ENCODE assay signal across 1 cellular context in the genomic region with DNA sequence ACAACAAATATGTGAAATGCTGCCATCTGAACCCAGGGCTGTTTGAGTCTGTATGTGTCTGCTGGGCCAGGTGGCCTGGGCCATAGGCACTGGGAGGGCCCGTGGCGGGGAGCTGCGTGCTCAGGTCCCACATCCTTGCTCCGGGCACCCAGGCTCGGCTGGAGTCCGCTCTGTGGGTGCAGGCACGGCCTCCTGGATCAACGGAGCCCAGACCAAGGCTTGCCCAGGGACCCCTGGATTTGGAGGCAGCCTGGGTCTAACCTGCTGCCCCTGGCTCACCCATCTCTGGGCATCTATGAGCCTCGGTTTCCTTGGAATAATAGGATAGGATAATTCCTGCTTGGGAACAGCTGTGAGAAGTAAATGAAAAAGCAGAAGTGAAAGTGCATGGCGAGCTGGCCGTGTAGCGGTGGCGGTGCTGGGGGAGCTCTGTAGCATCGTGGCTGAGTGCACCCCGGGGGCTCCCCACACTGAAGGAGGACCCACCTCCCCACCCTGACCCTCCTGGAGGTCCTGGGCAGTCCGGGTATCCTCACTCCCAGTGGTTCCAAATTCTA.
A peak's percentile ranks its signal among the peaks of the same experiment; 100 is the strongest.
TF ChIP-seq lines count a peak whose summit lies in the region.

No MANE protein-coding gene starts in this region.

TF ChIP-seq in GM12878, 131 proteins besides CTCF, POLR2A, EP300 and RAD21 (continued from another document):
- TF ChIP-seq E2F8 (IDR thresholded peaks at IDR 0.05; ENCODE audit: low read depth, partially characterized antibody) (no peak), HDAC2 (IDR thresholded peaks at IDR 0.05) (no peak), SIN3A (IDR thresholded peaks at IDR 0.05; ENCODE audit: low read depth, low read length) (no peak), ZNF274 (IDR thresholded peaks at IDR 0.05; ENCODE audit: insufficient read depth, insufficient read length) (no peak), PML (IDR thresholded peaks at IDR 0.05; ENCODE audit: low read length) (no peak), LARP7 (IDR thresholded peaks at IDR 0.05) (no peak), ZZZ3 (IDR thresholded peaks at IDR 0.05; ENCODE audit: control insufficient read depth, insufficient read length, low read depth) (no peak), GATAD2B (conservative IDR thresholded peaks at IDR 0.05; ENCODE audit: low read depth) (peak; percentile 62; the same call in 1 of the 2 replicates), TARDBP (IDR thresholded peaks at IDR 0.05; ENCODE audit: borderline replicate concordance) (no peak), MTA2 (IDR thresholded peaks at IDR 0.05; ENCODE audit: low read depth) (0 out of 2 replicates have a peak, but pooled peaks have one; percentile 51), YBX1 (IDR thresholded peaks at IDR 0.05) (no peak), CHD4 (IDR thresholded peaks at IDR 0.05) (no peak), DPF2 (IDR thresholded peaks at IDR 0.05) (peak; percentile 70), SUZ12 (IDR thresholded peaks at IDR 0.05; ENCODE audit: unreplicated experiment) (no peak), STAT1 (conservative IDR thresholded peaks at IDR 0.05) (no peak), USF2 (IDR thresholded peaks at IDR 0.05; ENCODE audit: borderline replicate concordance, low read depth, low read length) (no peak), ETV6 (conservative IDR thresholded peaks at IDR 0.05 in 1 of 2, IDR thresholded peaks at IDR 0.05 in 1 of 2; ENCODE audit: borderline replicate concordance in 1 of 2, low read depth in 1 of 2) (no peak), EZH2 (IDR thresholded peaks at IDR 0.05; ENCODE audit: borderline replicate concordance, control insufficient read depth, low read depth, low read length) (no peak), STAT3 (IDR thresholded peaks at IDR 0.05; ENCODE audit: low read depth, low read length) (no peak), ZSCAN29 (IDR thresholded peaks at IDR 0.05) (no peak), BCL11A (IDR thresholded peaks at IDR 0.05; ENCODE audit: low read depth, low read length) (no peak), GABPA (IDR thresholded peaks at IDR 0.05; ENCODE audit: low read depth) (no peak), RAD51 (IDR thresholded peaks at IDR 0.05) (no peak), ZNF217 (IDR thresholded peaks at IDR 0.05) (no peak), KLF5 (IDR thresholded peaks at IDR 0.05; ENCODE audit: partially characterized antibody) (no peak), SMAD5 (IDR thresholded peaks at IDR 0.05; ENCODE audit: low read depth) (no peak), BCL3 (IDR thresholded peaks at IDR 0.05; ENCODE audit: borderline replicate concordance, insufficient read depth, low read depth, low read length, poor library complexity, severe bottlenecking) (no peak), KAT2A (conservative IDR thresholded peaks at IDR 0.05; ENCODE audit: control insufficient read depth, low read depth, low read length) (no peak), SUPT20H (IDR thresholded peaks at IDR 0.05; ENCODE audit: borderline replicate concordance, control insufficient read depth, low read depth, low read length) (no peak), NR2F1 (conservative IDR thresholded peaks at IDR 0.05) (no peak)
- TF ChIP-seq, protein P1, sequence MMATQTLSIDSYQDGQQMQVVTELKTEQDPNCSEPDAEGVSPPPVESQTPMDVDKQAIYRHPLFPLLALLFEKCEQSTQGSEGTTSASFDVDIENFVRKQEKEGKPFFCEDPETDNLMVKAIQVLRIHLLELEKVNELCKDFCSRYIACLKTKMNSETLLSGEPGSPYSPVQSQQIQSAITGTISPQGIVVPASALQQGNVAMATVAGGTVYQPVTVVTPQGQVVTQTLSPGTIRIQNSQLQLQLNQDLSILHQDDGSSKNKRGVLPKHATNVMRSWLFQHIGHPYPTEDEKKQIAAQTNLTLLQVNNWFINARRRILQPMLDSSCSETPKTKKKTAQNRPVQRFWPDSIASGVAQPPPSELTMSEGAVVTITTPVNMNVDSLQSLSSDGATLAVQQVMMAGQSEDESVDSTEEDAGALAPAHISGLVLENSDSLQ (IDR thresholded peaks at IDR 0.05), result no peak
- TF ChIP-seq, protein P2, sequence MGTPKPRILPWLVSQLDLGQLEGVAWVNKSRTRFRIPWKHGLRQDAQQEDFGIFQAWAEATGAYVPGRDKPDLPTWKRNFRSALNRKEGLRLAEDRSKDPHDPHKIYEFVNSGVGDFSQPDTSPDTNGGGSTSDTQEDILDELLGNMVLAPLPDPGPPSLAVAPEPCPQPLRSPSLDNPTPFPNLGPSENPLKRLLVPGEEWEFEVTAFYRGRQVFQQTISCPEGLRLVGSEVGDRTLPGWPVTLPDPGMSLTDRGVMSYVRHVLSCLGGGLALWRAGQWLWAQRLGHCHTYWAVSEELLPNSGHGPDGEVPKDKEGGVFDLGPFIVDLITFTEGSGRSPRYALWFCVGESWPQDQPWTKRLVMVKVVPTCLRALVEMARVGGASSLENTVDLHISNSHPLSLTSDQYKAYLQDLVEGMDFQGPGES (IDR thresholded peaks at IDR 0.05), result no peak
- TF ChIP-seq, protein P3, sequence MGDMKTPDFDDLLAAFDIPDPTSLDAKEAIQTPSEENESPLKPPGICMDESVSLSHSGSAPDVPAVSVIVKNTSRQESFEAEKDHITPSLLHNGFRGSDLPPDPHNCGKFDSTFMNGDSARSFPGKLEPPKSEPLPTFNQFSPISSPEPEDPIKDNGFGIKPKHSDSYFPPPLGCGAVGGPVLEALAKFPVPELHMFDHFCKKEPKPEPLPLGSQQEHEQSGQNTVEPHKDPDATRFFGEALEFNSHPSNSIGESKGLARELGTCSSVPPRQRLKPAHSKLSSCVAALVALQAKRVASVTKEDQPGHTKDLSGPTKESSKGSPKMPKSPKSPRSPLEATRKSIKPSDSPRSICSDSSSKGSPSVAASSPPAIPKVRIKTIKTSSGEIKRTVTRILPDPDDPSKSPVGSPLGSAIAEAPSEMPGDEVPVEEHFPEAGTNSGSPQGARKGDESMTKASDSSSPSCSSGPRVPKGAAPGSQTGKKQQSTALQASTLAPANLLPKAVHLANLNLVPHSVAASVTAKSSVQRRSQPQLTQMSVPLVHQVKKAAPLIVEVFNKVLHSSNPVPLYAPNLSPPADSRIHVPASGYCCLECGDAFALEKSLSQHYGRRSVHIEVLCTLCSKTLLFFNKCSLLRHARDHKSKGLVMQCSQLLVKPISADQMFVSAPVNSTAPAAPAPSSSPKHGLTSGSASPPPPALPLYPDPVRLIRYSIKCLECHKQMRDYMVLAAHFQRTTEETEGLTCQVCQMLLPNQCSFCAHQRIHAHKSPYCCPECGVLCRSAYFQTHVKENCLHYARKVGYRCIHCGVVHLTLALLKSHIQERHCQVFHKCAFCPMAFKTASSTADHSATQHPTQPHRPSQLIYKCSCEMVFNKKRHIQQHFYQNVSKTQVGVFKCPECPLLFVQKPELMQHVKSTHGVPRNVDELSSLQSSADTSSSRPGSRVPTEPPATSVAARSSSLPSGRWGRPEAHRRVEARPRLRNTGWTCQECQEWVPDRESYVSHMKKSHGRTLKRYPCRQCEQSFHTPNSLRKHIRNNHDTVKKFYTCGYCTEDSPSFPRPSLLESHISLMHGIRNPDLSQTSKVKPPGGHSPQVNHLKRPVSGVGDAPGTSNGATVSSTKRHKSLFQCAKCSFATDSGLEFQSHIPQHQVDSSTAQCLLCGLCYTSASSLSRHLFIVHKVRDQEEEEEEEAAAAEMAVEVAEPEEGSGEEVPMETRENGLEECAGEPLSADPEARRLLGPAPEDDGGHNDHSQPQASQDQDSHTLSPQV (IDR thresholded peaks at IDR 0.05), result no peak
